In the genomic region with DNA sequence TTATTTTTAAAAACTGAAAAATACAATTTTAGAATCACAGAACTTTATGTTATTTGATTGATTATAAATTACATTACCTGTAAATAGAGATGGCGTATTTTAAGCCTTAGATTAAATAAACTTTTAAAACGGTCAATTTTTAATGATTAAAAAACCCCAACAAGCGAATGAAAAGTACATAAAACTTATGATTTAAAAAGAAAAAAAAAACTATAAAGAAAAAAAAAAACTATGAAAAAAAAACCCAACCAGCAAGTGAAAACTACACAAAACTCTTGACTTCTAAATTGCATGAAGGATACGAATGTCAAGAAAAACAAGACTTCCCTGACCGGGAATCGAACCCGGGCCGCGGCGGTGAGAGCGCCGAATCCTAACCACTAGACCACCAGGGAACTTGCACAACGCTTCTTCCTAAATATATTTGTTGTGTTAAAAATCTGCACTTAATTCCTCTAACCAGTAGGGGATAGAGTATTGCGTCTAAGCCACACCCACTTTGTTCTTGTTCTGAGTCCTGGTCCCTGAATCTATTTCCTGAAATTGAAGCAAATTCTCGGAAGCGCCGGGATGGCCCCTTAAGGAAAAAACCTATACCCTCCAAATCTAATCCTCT, we compare ENCODE assay signal across 1 cellular context.
TF ChIP-seq lines count a peak whose summit lies in the region.

No MANE protein-coding gene starts in this region.

TF ChIP-seq in H1, 55 proteins besides CTCF, POLR2A, EP300 and RAD21:
- TF ChIP-seq, protein P1, sequence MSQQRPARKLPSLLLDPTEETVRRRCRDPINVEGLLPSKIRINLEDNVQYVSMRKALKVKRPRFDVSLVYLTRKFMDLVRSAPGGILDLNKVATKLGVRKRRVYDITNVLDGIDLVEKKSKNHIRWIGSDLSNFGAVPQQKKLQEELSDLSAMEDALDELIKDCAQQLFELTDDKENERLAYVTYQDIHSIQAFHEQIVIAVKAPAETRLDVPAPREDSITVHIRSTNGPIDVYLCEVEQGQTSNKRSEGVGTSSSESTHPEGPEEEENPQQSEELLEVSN (IDR thresholded peaks at IDR 0.05): no peak
- peak; percentile 100 for TF ChIP-seq TBP (IDR thresholded peaks at IDR 0.05; ENCODE audit: low read depth, low read length)
- no peak for TF ChIP-seq NANOG (IDR thresholded peaks at IDR 0.05; ENCODE audit: insufficient read depth, low read depth, low read length, poor library complexity, severe bottlenecking)
- peak; percentile 59; the same call in 1 of the 2 replicates for TF ChIP-seq SP1 (IDR thresholded peaks at IDR 0.05; ENCODE audit: low read depth, low read length)
- no peak; the same call in 1 of the 2 replicates for TF ChIP-seq NRF1 (IDR thresholded peaks at IDR 0.05; ENCODE audit: low read depth, low read length)
- TF ChIP-seq SIN3A (conservative IDR thresholded peaks at IDR 0.05 in 1 of 2, IDR thresholded peaks at IDR 0.05 in 1 of 2; ENCODE audit: low read depth in 1 of 2, low read length in 2 of 2): 0 out of 4 replicates have a peak, but pooled peaks of 1 of the 2 experiments have one; percentile 20
- peak; percentile 78 for TF ChIP-seq SP4 (IDR thresholded peaks at IDR 0.05; ENCODE audit: low read length)
- no peak for TF ChIP-seq KDM4A (IDR thresholded peaks at IDR 0.05; ENCODE audit: low read depth, low read length, severe bottlenecking)
- TF ChIP-seq GTF2F1 (IDR thresholded peaks at IDR 0.05; ENCODE audit: borderline replicate concordance, low read depth, low read length): no peak
- TF ChIP-seq MAFK (IDR thresholded peaks at IDR 0.05; ENCODE audit: low read depth, low read length): peak; percentile 72; the same call in 1 of the 2 replicates
- TF ChIP-seq CREB1 (IDR thresholded peaks at IDR 0.05): peak; percentile 41; the same call in 1 of the 2 replicates
- TF ChIP-seq YY1 (IDR thresholded peaks at IDR 0.05; ENCODE audit: low read depth, low read length): no peak
- no peak for TF ChIP-seq RFX5 (IDR thresholded peaks at IDR 0.05; ENCODE audit: borderline replicate concordance, low read depth, low read length)
- TF ChIP-seq KDM1A (IDR thresholded peaks at IDR 0.05; ENCODE audit: borderline replicate concordance, low read length): no peak
- TF ChIP-seq CHD2 (IDR thresholded peaks at IDR 0.05; ENCODE audit: low read length): no peak
- no peak for TF ChIP-seq SRF (IDR thresholded peaks at IDR 0.05; ENCODE audit: low read depth, low read length)
- no peak for TF ChIP-seq RBBP5 (IDR thresholded peaks at IDR 0.05; ENCODE audit: borderline replicate concordance, low read depth, low read length)
- TF ChIP-seq ZNF274 (IDR thresholded peaks at IDR 0.05; ENCODE audit: borderline replicate concordance, extremely low read depth, low read length): no peak
- no peak for TF ChIP-seq CBX5 (IDR thresholded peaks at IDR 0.05; ENCODE audit: low read depth, low read length)
- no peak for TF ChIP-seq FOSL1 (IDR thresholded peaks at IDR 0.05; ENCODE audit: insufficient read depth, low read depth, low read length)
- TF ChIP-seq SP2 (IDR thresholded peaks at IDR 0.05; ENCODE audit: low read length): no peak
- TF ChIP-seq BCL11A (IDR thresholded peaks at IDR 0.05; ENCODE audit: low read depth in 2 of 2, low read length in 2 of 2): no peak
- no peak for TF ChIP-seq TAF1 (IDR thresholded peaks at IDR 0.05; ENCODE audit: low read depth, low read length)
- no peak for TF ChIP-seq JUN (IDR thresholded peaks at IDR 0.05; ENCODE audit: low read depth, low read length)
- no peak for TF ChIP-seq CHD1 (IDR thresholded peaks at IDR 0.05; ENCODE audit: low read depth, low read length)
- no peak for TF ChIP-seq JUND (IDR thresholded peaks at IDR 0.05; ENCODE audit: low read length)
- no peak for TF ChIP-seq SAP30 (IDR thresholded peaks at IDR 0.05; ENCODE audit: insufficient read depth, insufficient replicate concordance, low read length)
- TF ChIP-seq, protein P2, sequence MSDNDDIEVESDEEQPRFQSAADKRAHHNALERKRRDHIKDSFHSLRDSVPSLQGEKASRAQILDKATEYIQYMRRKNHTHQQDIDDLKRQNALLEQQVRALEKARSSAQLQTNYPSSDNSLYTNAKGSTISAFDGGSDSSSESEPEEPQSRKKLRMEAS (IDR thresholded peaks at IDR 0.05): no peak
- TF ChIP-seq PHF8 (conservative IDR thresholded peaks at IDR 0.05; ENCODE audit: low read depth, low read length): no peak
- TF ChIP-seq SIRT6 (IDR thresholded peaks at IDR 0.05; ENCODE audit: low read length): no peak
- no peak for TF ChIP-seq SIX5 (IDR thresholded peaks at IDR 0.05; ENCODE audit: low read depth, low read length)
- no peak for TF ChIP-seq KDM5A (IDR thresholded peaks at IDR 0.05; ENCODE audit: low read length)
- TF ChIP-seq CBX8 (IDR thresholded peaks at IDR 0.05; ENCODE audit: borderline replicate concordance, low read depth, low read length): no peak
- TF ChIP-seq RXRA (IDR thresholded peaks at IDR 0.05; ENCODE audit: insufficient read depth, low read depth, low read length): 0 out of 2 replicates have a peak, but pooled peaks have one; percentile 27
- TF ChIP-seq, protein P3, sequence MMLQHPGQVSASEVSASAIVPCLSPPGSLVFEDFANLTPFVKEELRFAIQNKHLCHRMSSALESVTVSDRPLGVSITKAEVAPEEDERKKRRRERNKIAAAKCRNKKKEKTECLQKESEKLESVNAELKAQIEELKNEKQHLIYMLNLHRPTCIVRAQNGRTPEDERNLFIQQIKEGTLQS (IDR thresholded peaks at IDR 0.05; ENCODE audit: insufficient read depth, low read depth, low read length): no peak
- TF ChIP-seq TEAD4 (IDR thresholded peaks at IDR 0.05; ENCODE audit: low read depth, low read length): peak; percentile 76
- TF ChIP-seq HDAC2 (IDR thresholded peaks at IDR 0.05; ENCODE audit: borderline replicate concordance in 1 of 2, low read depth in 2 of 2, low read length in 2 of 2): no peak
- peak; percentile 57; the same call in 1 of the 2 replicates for TF ChIP-seq POU5F1 (IDR thresholded peaks at IDR 0.05; ENCODE audit: low read depth, low read length)
- TF ChIP-seq EZH2 (IDR thresholded peaks at IDR 0.05; ENCODE audit: low read depth, low read length, severe bottlenecking): no peak
- TF ChIP-seq ASH2L (IDR thresholded peaks at IDR 0.05; ENCODE audit: low read length): no peak
- TF ChIP-seq, protein P4, sequence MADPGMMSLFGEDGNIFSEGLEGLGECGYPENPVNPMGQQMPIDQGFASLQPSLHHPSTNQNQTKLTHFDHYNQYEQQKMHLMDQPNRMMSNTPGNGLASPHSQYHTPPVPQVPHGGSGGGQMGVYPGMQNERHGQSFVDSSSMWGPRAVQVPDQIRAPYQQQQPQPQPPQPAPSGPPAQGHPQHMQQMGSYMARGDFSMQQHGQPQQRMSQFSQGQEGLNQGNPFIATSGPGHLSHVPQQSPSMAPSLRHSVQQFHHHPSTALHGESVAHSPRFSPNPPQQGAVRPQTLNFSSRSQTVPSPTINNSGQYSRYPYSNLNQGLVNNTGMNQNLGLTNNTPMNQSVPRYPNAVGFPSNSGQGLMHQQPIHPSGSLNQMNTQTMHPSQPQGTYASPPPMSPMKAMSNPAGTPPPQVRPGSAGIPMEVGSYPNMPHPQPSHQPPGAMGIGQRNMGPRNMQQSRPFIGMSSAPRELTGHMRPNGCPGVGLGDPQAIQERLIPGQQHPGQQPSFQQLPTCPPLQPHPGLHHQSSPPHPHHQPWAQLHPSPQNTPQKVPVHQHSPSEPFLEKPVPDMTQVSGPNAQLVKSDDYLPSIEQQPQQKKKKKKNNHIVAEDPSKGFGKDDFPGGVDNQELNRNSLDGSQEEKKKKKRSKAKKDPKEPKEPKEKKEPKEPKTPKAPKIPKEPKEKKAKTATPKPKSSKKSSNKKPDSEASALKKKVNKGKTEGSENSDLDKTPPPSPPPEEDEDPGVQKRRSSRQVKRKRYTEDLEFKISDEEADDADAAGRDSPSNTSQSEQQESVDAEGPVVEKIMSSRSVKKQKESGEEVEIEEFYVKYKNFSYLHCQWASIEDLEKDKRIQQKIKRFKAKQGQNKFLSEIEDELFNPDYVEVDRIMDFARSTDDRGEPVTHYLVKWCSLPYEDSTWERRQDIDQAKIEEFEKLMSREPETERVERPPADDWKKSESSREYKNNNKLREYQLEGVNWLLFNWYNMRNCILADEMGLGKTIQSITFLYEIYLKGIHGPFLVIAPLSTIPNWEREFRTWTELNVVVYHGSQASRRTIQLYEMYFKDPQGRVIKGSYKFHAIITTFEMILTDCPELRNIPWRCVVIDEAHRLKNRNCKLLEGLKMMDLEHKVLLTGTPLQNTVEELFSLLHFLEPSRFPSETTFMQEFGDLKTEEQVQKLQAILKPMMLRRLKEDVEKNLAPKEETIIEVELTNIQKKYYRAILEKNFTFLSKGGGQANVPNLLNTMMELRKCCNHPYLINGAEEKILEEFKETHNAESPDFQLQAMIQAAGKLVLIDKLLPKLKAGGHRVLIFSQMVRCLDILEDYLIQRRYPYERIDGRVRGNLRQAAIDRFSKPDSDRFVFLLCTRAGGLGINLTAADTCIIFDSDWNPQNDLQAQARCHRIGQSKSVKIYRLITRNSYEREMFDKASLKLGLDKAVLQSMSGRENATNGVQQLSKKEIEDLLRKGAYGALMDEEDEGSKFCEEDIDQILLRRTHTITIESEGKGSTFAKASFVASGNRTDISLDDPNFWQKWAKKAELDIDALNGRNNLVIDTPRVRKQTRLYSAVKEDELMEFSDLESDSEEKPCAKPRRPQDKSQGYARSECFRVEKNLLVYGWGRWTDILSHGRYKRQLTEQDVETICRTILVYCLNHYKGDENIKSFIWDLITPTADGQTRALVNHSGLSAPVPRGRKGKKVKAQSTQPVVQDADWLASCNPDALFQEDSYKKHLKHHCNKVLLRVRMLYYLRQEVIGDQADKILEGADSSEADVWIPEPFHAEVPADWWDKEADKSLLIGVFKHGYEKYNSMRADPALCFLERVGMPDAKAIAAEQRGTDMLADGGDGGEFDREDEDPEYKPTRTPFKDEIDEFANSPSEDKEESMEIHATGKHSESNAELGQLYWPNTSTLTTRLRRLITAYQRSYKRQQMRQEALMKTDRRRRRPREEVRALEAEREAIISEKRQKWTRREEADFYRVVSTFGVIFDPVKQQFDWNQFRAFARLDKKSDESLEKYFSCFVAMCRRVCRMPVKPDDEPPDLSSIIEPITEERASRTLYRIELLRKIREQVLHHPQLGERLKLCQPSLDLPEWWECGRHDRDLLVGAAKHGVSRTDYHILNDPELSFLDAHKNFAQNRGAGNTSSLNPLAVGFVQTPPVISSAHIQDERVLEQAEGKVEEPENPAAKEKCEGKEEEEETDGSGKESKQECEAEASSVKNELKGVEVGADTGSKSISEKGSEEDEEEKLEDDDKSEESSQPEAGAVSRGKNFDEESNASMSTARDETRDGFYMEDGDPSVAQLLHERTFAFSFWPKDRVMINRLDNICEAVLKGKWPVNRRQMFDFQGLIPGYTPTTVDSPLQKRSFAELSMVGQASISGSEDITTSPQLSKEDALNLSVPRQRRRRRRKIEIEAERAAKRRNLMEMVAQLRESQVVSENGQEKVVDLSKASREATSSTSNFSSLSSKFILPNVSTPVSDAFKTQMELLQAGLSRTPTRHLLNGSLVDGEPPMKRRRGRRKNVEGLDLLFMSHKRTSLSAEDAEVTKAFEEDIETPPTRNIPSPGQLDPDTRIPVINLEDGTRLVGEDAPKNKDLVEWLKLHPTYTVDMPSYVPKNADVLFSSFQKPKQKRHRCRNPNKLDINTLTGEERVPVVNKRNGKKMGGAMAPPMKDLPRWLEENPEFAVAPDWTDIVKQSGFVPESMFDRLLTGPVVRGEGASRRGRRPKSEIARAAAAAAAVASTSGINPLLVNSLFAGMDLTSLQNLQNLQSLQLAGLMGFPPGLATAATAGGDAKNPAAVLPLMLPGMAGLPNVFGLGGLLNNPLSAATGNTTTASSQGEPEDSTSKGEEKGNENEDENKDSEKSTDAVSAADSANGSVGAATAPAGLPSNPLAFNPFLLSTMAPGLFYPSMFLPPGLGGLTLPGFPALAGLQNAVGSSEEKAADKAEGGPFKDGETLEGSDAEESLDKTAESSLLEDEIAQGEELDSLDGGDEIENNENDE (IDR thresholded peaks at IDR 0.05; ENCODE audit: insufficient replicate concordance, low read length): no peak
- TF ChIP-seq SUZ12 (IDR thresholded peaks at IDR 0.05; ENCODE audit: low read length): no peak
- no peak for TF ChIP-seq RNF2 (IDR thresholded peaks at IDR 0.05; ENCODE audit: borderline replicate concordance, low read depth, low read length, missing control alignments, poor library complexity, severe bottlenecking)
- TF ChIP-seq EGR1 (IDR thresholded peaks at IDR 0.05; ENCODE audit: borderline replicate concordance, low read depth, low read length): peak; percentile 49
- no peak for TF ChIP-seq CTBP2 (IDR thresholded peaks at IDR 0.05; ENCODE audit: borderline replicate concordance, insufficient read depth, insufficient read length, low read length)
- TF ChIP-seq BRCA1 (IDR thresholded peaks at IDR 0.05; ENCODE audit: low read depth, low read length): no peak
- no peak for TF ChIP-seq GABPA (IDR thresholded peaks at IDR 0.05; ENCODE audit: borderline replicate concordance, insufficient read depth, low read length)
- TF ChIP-seq HDAC6 (IDR thresholded peaks at IDR 0.05; ENCODE audit: low read depth, low read length): no peak
- peak; percentile 95 for TF ChIP-seq CEBPB (IDR thresholded peaks at IDR 0.05; ENCODE audit: low read depth, low read length)
- TF ChIP-seq BACH1 (IDR thresholded peaks at IDR 0.05; ENCODE audit: low read length): no peak
- TF ChIP-seq, protein P5, sequence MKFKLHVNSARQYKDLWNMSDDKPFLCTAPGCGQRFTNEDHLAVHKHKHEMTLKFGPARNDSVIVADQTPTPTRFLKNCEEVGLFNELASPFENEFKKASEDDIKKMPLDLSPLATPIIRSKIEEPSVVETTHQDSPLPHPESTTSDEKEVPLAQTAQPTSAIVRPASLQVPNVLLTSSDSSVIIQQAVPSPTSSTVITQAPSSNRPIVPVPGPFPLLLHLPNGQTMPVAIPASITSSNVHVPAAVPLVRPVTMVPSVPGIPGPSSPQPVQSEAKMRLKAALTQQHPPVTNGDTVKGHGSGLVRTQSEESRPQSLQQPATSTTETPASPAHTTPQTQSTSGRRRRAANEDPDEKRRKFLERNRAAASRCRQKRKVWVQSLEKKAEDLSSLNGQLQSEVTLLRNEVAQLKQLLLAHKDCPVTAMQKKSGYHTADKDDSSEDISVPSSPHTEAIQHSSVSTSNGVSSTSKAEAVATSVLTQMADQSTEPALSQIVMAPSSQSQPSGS (IDR thresholded peaks at IDR 0.05; ENCODE audit: low read length): peak; percentile 22; the same call in 1 of the 2 replicates
- TF ChIP-seq, protein P6, sequence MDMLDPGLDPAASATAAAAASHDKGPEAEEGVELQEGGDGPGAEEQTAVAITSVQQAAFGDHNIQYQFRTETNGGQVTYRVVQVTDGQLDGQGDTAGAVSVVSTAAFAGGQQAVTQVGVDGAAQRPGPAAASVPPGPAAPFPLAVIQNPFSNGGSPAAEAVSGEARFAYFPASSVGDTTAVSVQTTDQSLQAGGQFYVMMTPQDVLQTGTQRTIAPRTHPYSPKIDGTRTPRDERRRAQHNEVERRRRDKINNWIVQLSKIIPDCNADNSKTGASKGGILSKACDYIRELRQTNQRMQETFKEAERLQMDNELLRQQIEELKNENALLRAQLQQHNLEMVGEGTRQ (IDR thresholded peaks at IDR 0.05; ENCODE audit: low read length): no peak
- TF ChIP-seq POLR2AphosphoS5 (IDR thresholded peaks at IDR 0.05; ENCODE audit: low read depth, low read length): no peak
- no peak for TF ChIP-seq TCF12 (IDR thresholded peaks at IDR 0.05; ENCODE audit: low read depth, low read length)
- TF ChIP-seq TAF7 (optimal IDR thresholded peaks at IDR 0.05; ENCODE audit: borderline replicate concordance, low read depth, low read length): no peak
